Comparison of ENCODE assay signal across 17 cellular contexts in the genomic region with DNA sequence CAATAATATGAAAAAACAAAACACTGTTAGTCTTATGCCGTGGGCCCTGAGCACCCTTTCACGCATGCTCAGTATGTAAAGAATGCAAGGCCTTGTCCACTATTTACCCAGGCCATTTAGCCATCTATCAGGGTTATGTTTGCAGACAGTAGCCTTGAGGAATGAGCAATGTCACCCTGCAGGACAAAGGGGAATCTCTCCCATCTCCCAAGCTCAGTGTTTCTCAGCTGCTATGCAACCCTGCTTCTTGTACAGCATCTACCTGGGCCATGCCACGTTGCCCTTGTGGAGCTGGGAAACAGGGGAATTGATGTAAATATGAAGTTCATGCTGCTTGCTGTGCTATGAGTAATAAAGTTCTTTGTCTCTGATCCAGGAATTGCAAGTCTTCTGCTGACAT. TPM values are rescaled to one million over a fixed set of nuclear protein-coding genes. Genes with fewer than 3 reads are reported as not detected.
DNase-seq lines count a peak whose midpoint lies in the region; ATAC-seq and TF ChIP-seq lines count a peak whose summit lies in the region.
"Had no signal": no experiment of that assay in that cellular context is flagged by ENCODE, and none has a peak within 500 bp of the region (broad histone marks: within the 10 kb centered on the region; RNA-seq: fewer than 3 reads in every experiment).

No MANE protein-coding gene starts in this region.

- H3K4me1 ChIP-seq in lung (ENCODE audit: control insufficient read depth in 2 of 2, insufficient read depth in 2 of 2, low read length in 2 of 2): no peaks in the 10 kb centered on the region
- H3K4me1 ChIP-seq: BLaER1 had no signal

- no peak for ATAC-seq in lung (ENCODE audit: insufficient read depth, low FRiP score)
- no peak for ATAC-seq in HG03139 (IDR thresholded peaks at IDR 0.05; ENCODE audit: unreplicated experiment)
- ATAC-seq: HCT116 had no signal

- no peak overlapping the region for H3K27ac ChIP-seq in lung (ENCODE audit: low read depth in 1 of 2, low read length in 1 of 2)
- H3K27ac ChIP-seq: BLaER1 had no signal

- no peaks in the 10 kb centered on the region for H3K27me3 ChIP-seq in lung (ENCODE audit: control insufficient read depth, insufficient read depth)
- H3K27me3 ChIP-seq: BLaER1 had no signal

- peak; percentile 20 for DNase-seq in activated CD8-positive, alpha-beta memory T cell treated with anti-CD3 and anti-CD28 coated beads, Interleukin-2, amount 50 U/mL, for 48 hours
- DNase-seq in activated CD8-positive, alpha-beta memory T cell treated with anti-CD3 and anti-CD28 coated beads, Interleukin-2, amount 50 U/mL, for 4 hours: no peak
- DNase-seq in ecto neural progenitor cell (ENCODE audit: low spot score) (peak; percentile 29), lung (ENCODE audit: low spot score) (peak; percentile 6), ureter (ENCODE audit: low spot score) (no peak)
- DNase-seq in stimulated activated CD4-positive, alpha-beta T cell treated with anti-CD3 and anti-CD28 coated beads, Interleukin-4, amount 100 ng/mL, for 1 hour: no peak
- DNase-seq: 8988T; CD4-positive, alpha-beta memory T cell; DMS79 treated with DMSO at 0.1 percent for 48 hours; GF-D8; GOT3; H7; HFFc6 had no signal

- 86 to 87% methylated on average over 3 of the region's 3 CpGs for WGBS in lung, 2 donors

- no peak for TF ChIP-seq CTCF in lung (IDR thresholded peaks at IDR 0.05; ENCODE audit: control extremely low read depth, extremely low read depth)

- H3K9me3 ChIP-seq in lung (ENCODE audit: control insufficient read depth in 2 of 2, insufficient read depth in 1 of 2, low read length in 1 of 2): peaks cover 0 to 5% of the 10 kb centered on the region in 2 donors

- H3K4me3 ChIP-seq in lung: no peak overlapping the region
- H3K4me3 ChIP-seq: BLaER1 had no signal

- no peaks in the 10 kb centered on the region for H3K36me3 ChIP-seq in lung (ENCODE audit: control insufficient read depth in 2 of 2, insufficient read depth in 2 of 2, low read length in 2 of 2)
- H3K36me3 ChIP-seq: BLaER1 had no signal

RNA-seq across cellular contexts. Expression of a gene that starts 51.5 kb away (rescaled TPM):
- total RNA-seq in lung (100 to 1,000 TPM in 1 of 2 donors, 10 to 100 TPM in 1; 27.2 to 131 TPM), ureter (89.1 TPM)
- polyA plus RNA-seq in lung: 10 to 100 TPM; 27.8 to 57.5 TPM
- total RNA-seq: A673; CD4-positive, alpha-beta memory T cell had no signal
- polyA plus RNA-seq: CD4-positive, alpha-beta memory T cell had no signal

Comparison
In these comparisons a context has a peak if more than half of its experiments do, and no peak if none do; other contexts are left out.
1. DNase-seq: peak in activated CD8-positive, alpha-beta memory T cell treated with anti-CD3 and anti-CD28 coated beads, Interleukin-2, amount 50 U/mL, for 48 hours (single experiment), ecto neural progenitor cell (single experiment) and lung (single experiment); none in activated CD8-positive, alpha-beta memory T cell treated with anti-CD3 and anti-CD28 coated beads, Interleukin-2, amount 50 U/mL, for 4 hours (single experiment), stimulated activated CD4-positive, alpha-beta T cell treated with anti-CD3 and anti-CD28 coated beads, Interleukin-4, amount 100 ng/mL, for 1 hour (single experiment) and ureter (single experiment).